Comparison of ENCODE assay signal across 1 cellular context in genomic region chr7:82600601-82601000, GRCh38.
TF ChIP-seq lines count a peak whose summit lies in the region.

No MANE protein-coding gene starts in this region.

TF ChIP-seq in WTC11, 78 proteins besides CTCF, POLR2A, EP300 and RAD21 (continued from another document):
- TF ChIP-seq ZNF532 (CRISPR knock-in tag; IDR thresholded peaks at IDR 0.05; ENCODE audit: borderline replicate concordance) (no peak), USF1 (CRISPR knock-in tag; IDR thresholded peaks at IDR 0.05) (no peak), IRF1 (CRISPR knock-in tag; IDR thresholded peaks at IDR 0.05) (no peak), E2F4 (CRISPR knock-in tag; IDR thresholded peaks at IDR 0.05; ENCODE audit: borderline replicate concordance, low read depth) (no peak), GTF2I (CRISPR knock-in tag; conservative IDR thresholded peaks at IDR 0.05) (no peak), SP1 (CRISPR knock-in tag; conservative IDR thresholded peaks at IDR 0.05) (no peak), JAZF1 (CRISPR knock-in tag; IDR thresholded peaks at IDR 0.05) (no peak), ZBTB43 (CRISPR knock-in tag; IDR thresholded peaks at IDR 0.05) (no peak), ATF6 (CRISPR knock-in tag; IDR thresholded peaks at IDR 0.05) (no peak), FOXP4 (CRISPR knock-in tag; IDR thresholded peaks at IDR 0.05) (no peak), TEAD1 (CRISPR knock-in tag; IDR thresholded peaks at IDR 0.05) (no peak), ZNF423 (CRISPR knock-in tag; IDR thresholded peaks at IDR 0.05) (no peak), MAX (CRISPR knock-in tag; IDR thresholded peaks at IDR 0.05) (no peak), STAT6 (CRISPR knock-in tag; conservative IDR thresholded peaks at IDR 0.05; ENCODE audit: low read depth) (no peak), SMAD3 (CRISPR knock-in tag; IDR thresholded peaks at IDR 0.05; ENCODE audit: borderline replicate concordance) (no peak), FOXP1 (CRISPR knock-in tag; IDR thresholded peaks at IDR 0.05; ENCODE audit: borderline replicate concordance) (no peak)
